ENCODE assay signal across 9 cellular contexts in genomic region chr1:92430030-92430429, GRCh38.
"Had no signal": no experiment of that assay in that cellular context is flagged by ENCODE, and none has a peak within 500 bp of the region (broad histone marks: within the 10 kb centered on the region; RNA-seq: fewer than 3 reads in every experiment).

No MANE protein-coding gene starts in this region.

- H3K27ac ChIP-seq: HL-60, KMS-11 had no signal

- H3K4me3 ChIP-seq: GM23338 had no signal

- DNase-seq: H9, HCEC 1CT, HFFc6, IMR-90, Karpas-422, KBM-7 had no signal
